ENCODE assay signal across 16 cellular contexts in the genomic region with DNA sequence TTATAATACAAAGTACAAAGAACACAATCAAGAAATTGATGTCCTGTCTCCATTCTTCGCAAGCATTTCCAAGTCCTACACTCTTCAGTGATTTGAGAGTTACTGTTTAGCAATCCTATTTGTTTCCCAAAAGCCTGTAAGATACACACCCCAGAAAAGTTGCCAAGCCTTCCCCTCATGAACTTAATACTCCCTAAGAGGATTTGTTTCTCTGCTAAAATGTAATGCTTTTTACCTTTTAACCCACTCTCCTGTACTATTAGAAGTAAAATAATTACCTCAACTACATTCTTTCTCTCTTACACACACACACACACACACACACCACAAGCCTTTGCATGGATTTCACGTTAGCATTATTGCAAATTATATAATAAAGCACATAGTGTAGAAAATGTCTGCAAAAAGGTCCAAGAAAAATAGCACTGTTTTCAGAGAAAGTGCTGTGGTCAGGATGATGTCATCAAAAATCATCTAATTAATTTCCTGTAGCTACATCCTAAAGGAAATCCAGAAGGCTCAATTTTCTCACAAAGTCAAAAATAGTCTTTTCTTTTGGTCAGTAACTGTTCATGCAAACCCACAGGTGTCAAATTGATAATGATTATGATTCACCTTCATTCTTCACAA.
DNase-seq lines count a peak whose midpoint lies in the region; ATAC-seq and TF ChIP-seq lines count a peak whose summit lies in the region.
"Had no signal": no experiment of that assay in that cellular context is flagged by ENCODE, and none has a peak within 500 bp of the region (broad histone marks: within the 10 kb centered on the region; RNA-seq: fewer than 3 reads in every experiment).

No MANE protein-coding gene starts in this region.

- peaks cover 25% of the 10 kb centered on the region for H3K4me1 ChIP-seq in osteoblast (ENCODE audit: insufficient read depth, low read length)
- H3K4me1 ChIP-seq: SJSA1 had no signal

- no peak overlapping the region for H3K4me3 ChIP-seq in osteoblast (ENCODE audit: insufficient read depth, low read length)
- H3K4me3 ChIP-seq: coronary artery, SJSA1, smooth muscle cell had no signal

- no peaks in the 10 kb centered on the region for H3K36me3 ChIP-seq in osteoblast (ENCODE audit: insufficient read depth, low read length)
- H3K36me3 ChIP-seq: SJSA1 had no signal

- intact Hi-C loops in left colon (cut with DNase I, micrococcal nuclease), result no loop called here

- H3K9me3 ChIP-seq in osteoblast (ENCODE audit: low read depth, low read length), result no peaks in the 10 kb centered on the region
- H3K9me3 ChIP-seq: SJSA1 had no signal

- no peak overlapping the region for H2AFZ ChIP-seq in osteoblast (ENCODE audit: low read length)

- peak overlapping the region; percentile 39 for H3K4me2 ChIP-seq in osteoblast (ENCODE audit: insufficient read depth, low read length)
- H3K4me2 ChIP-seq: smooth muscle cell had no signal

- H3K79me2 ChIP-seq in osteoblast (ENCODE audit: insufficient read depth, low read length), result no peaks in the 10 kb centered on the region

- no peak for ATAC-seq in HG02642 (IDR thresholded peaks at IDR 0.05; ENCODE audit: poor library complexity, unreplicated experiment)
- no peak for ATAC-seq in left colon
- ATAC-seq: stimulated activated memory B cell treated with anti-CD40 and anti-IgM and Interleukin-4, amounts not matched to agents 10 μg/mL and 1 μg/mL and 100 μg/mL, for 72 hours had no signal

- no peak overlapping the region for H3K27ac ChIP-seq in osteoblast (ENCODE audit: low read depth, low read length)
- H3K27ac ChIP-seq: coronary artery, SJSA1 had no signal

- no peaks in the 10 kb centered on the region for H3K27me3 ChIP-seq in osteoblast (ENCODE audit: insufficient read depth, low read length)
- H3K27me3 ChIP-seq: SJSA1 had no signal

- peaks cover 5% of the 10 kb centered on the region for H4K20me1 ChIP-seq in osteoblast (ENCODE audit: insufficient read depth, low read length)

- DNase-seq in Daoy (ENCODE audit: low read depth) (peak; percentile 5), RPMI7951 (ENCODE audit: low read depth) (peak; percentile 1), fibroblast of gingiva (ENCODE audit: low read depth) (peak; percentile 72), osteoblast (ENCODE audit: insufficient read length, low spot score, missing footprints) (peak; percentile 35), left colon (no peak), NOMO-1 (lab: John Stamatoyannopoulos, UW; ENCODE audit: unreplicated experiment in 2 of 2) (no peak), globus pallidus (ENCODE audit: low spot score) (no peak)
- DNase-seq: activated CD4-positive, alpha-beta T cell treated with anti-CD3 and anti-CD28 coated beads, Interleukin-2, amount 50 U/mL, for 4 hours; activated T-cell treated with anti-CD3 and anti-CD28 coated beads, Interleukin-2, amount 50 U/mL, for 48 hours; erythroblast; NCI-H1092 treated with DMSO at 0.1 percent for 48 hours had no signal

- no peak for TF ChIP-seq CTCF in osteoblast (IDR thresholded peaks at IDR 0.05; ENCODE audit: extremely low read depth, low read depth, low read length)

Comparison
In these comparisons a context has a peak if more than half of its experiments do, and no peak if none do; other contexts are left out.
1. DNase-seq: peak in Daoy (single experiment), RPMI7951 (single experiment), fibroblast of gingiva (single experiment) and osteoblast (single experiment); none in left colon (0 of 2), NOMO-1 (0 of 2) and globus pallidus (single experiment).